Comparison of ENCODE assay signal across 17 cellular contexts in the genomic region with DNA sequence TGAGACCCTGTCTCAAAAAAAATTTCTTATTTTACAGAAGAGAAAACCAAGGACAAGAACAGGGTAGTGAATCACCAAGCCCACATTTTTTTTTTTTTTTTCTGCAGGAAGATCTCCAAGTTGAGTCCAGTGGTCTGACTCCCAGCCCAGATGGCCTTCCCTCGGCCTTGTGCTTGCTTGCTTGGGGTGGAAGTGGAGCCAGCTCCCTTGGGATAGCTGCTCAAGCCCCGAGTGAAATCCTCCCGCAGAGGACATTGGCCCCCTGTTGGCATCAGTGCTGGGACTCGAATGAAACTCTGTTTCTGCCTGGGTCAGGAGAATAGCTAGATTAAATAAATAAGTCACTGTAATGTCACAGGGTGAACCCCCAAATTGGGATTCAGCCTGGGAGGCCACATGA. TPM values are rescaled to one million over a fixed set of nuclear protein-coding genes. Genes with fewer than 3 reads are reported as not detected.
DNase-seq lines count a peak whose midpoint lies in the region; ATAC-seq and TF ChIP-seq lines count a peak whose summit lies in the region.
"Had no signal": no experiment of that assay in that cellular context is flagged by ENCODE, and none has a peak within 500 bp of the region (broad histone marks: within the 10 kb centered on the region; RNA-seq: fewer than 3 reads in every experiment).

No MANE protein-coding gene starts in this region.

- H3K36me3 ChIP-seq in ovary = no peaks in the 10 kb centered on the region

- intact Hi-C loops in natural killer cell (cut with micrococcal nuclease) = loop anchor here (10.0 kb wide), 1 partner anchor 146 kb away; no protein-coding TSS in a partner anchor
- intact Hi-C loops in ovary (cut with DNase I) = loop anchor here in 2 of 4 donors (2.0 to 5.0 kb wide), 2 partner anchors 40 to 44 kb away; no protein-coding TSS in a partner anchor

- no peaks in the 10 kb centered on the region for H3K27me3 ChIP-seq in ovary
- H3K27me3 ChIP-seq: BLaER1 treated with 17β-estradiol and CSF1 and Interleukin-3, amounts not matched to agents 10 nM and 100 nM had no signal

- peaks cover 9% of the 10 kb centered on the region for H3K4me1 ChIP-seq in ovary (ENCODE audit: insufficient read depth)

- H3K9me3 ChIP-seq in ovary = no peaks in the 10 kb centered on the region
- H3K9me3 ChIP-seq: BLaER1 treated with 17β-estradiol and CSF1 and Interleukin-3, amounts not matched to agents 10 nM and 100 nM had no signal

- H3K27ac ChIP-seq in ovary = peak overlapping the region in 1 of 2 donors; percentile 31
- H3K27ac ChIP-seq: BLaER1 treated with 17β-estradiol and CSF1 and Interleukin-3, amounts not matched to agents 10 nM and 100 nM had no signal

- H3K9me3 Mint-ChIP-seq in natural killer cell treated with Interleukin-12 subunit alpha and Interleukin-12 subunit beta and Interleukin-15 and Interleukin-18, amount 100 ng/mL, for 72 hours = no peaks in the 10 kb centered on the region
- H3K9me3 Mint-ChIP-seq in natural killer cell = no peaks in the 10 kb centered on the region
- peaks cover 0 to under 1% of the 10 kb centered on the region in 2 donors for H3K9me3 Mint-ChIP-seq in stimulated activated naive B cell treated with anti-CD40 and anti-IgM and Interleukin-4, amounts not matched to agents 10 μg/mL and 1 μg/mL and 100 μg/mL, for 72 hours
- H3K9me3 Mint-ChIP-seq: CD8-positive, alpha-beta T cell; GM23338 had no signal

- 1 to 17% (median 8%) methylated on average over 4 of the region's 4 CpGs for WGBS in ovary, 3 donors

- H3K36me3 Mint-ChIP-seq in natural killer cell treated with Interleukin-12 subunit alpha and Interleukin-12 subunit beta and Interleukin-15 and Interleukin-18, amount 100 ng/mL, for 72 hours = no peaks in the 10 kb centered on the region
- H3K36me3 Mint-ChIP-seq in natural killer cell = no peaks in the 10 kb centered on the region
- peaks cover 4 to 6% of the 10 kb centered on the region in 2 donors for H3K36me3 Mint-ChIP-seq in stimulated activated naive B cell treated with anti-CD40 and anti-IgM and Interleukin-4, amounts not matched to agents 10 μg/mL and 1 μg/mL and 100 μg/mL, for 72 hours
- H3K36me3 Mint-ChIP-seq: CD8-positive, alpha-beta T cell had no signal

- TF ChIP-seq CTCF in natural killer cell (IDR thresholded peaks at IDR 0.05) (no peak), ovary (IDR thresholded peaks at IDR 0.05) (no peak)

- no peak overlapping the region for H3K27ac Mint-ChIP-seq in natural killer cell treated with Interleukin-12 subunit alpha and Interleukin-12 subunit beta and Interleukin-15 and Interleukin-18, amount 100 ng/mL, for 72 hours
- H3K27ac Mint-ChIP-seq in natural killer cell = no peak overlapping the region
- H3K27ac Mint-ChIP-seq in stimulated activated naive B cell treated with anti-CD40 and anti-IgM and Interleukin-4, amounts not matched to agents 10 μg/mL and 1 μg/mL and 100 μg/mL, for 72 hours = peak overlapping the region; percentile 25
- H3K27ac Mint-ChIP-seq: B cell; CD8-positive, alpha-beta T cell; GM23338 had no signal

- H3K27me3 Mint-ChIP-seq in natural killer cell treated with Interleukin-12 subunit alpha and Interleukin-12 subunit beta and Interleukin-15 and Interleukin-18, amount 100 ng/mL, for 72 hours = peaks cover 8 to 12% of the 10 kb centered on the region in 2 donors
- H3K27me3 Mint-ChIP-seq in natural killer cell (ENCODE audit: low read depth in 2 of 2) = peaks cover 12 to 14% of the 10 kb centered on the region in 2 donors
- H3K27me3 Mint-ChIP-seq in stimulated activated naive B cell treated with anti-CD40 and anti-IgM and Interleukin-4, amounts not matched to agents 10 μg/mL and 1 μg/mL and 100 μg/mL, for 72 hours = peaks cover 20 to 32% of the 10 kb centered on the region in 2 donors

- no peak for TF ChIP-seq POLR2A in ovary (IDR thresholded peaks at IDR 0.05)

- ATAC-seq in natural killer cell treated with Interleukin-12 subunit alpha and Interleukin-12 subunit beta and Interleukin-15 and Interleukin-18, amount 100 ng/mL, for 72 hours = no peak
- ATAC-seq in natural killer cell = no peak
- no peak for ATAC-seq in stimulated activated naive B cell treated with anti-CD40 and anti-IgM and Interleukin-4, amounts not matched to agents 10 μg/mL and 1 μg/mL and 100 μg/mL, for 72 hours (replicated peaks)
- ATAC-seq: CD8-positive, alpha-beta T cell had no signal

- TF ChIP-seq EP300 in ovary (IDR thresholded peaks at IDR 0.05) = no peak

- peak; percentile 44 for DNase-seq in natural killer cell treated with Interleukin-12 subunit alpha and Interleukin-12 subunit beta and Interleukin-15 and Interleukin-18, amount 100 ng/mL, for 72 hours (ENCODE audit: low spot score)
- DNase-seq in natural killer cell (no peak), ovary (peak in 4 of 5 donors; percentile 54 to 70 (median 66)), AG08396 (ENCODE audit: low spot score) (no peak), LoVo (ENCODE audit: low spot score) (no peak), DMS53 treated with DMSO at 0.1 percent for 48 hours (lab: John Stamatoyannopoulos, UW; ENCODE audit: unreplicated experiment) (no peak)
- no peak for DNase-seq in stimulated activated naive B cell treated with anti-CD40 and anti-IgM and Interleukin-4, amounts not matched to agents 10 μg/mL and 1 μg/mL and 100 μg/mL, for 72 hours
- DNase-seq: 8988T, DMS 273 treated with DMSO at 0.1 percent for 48 hours, DMS53, HCEC 1CT had no signal

- no peak overlapping the region for H3K4me3 ChIP-seq in ovary
- H3K4me3 ChIP-seq: BLaER1 treated with 17β-estradiol and CSF1 and Interleukin-3, amounts not matched to agents 10 nM and 100 nM had no signal

- H3K4me3 Mint-ChIP-seq in natural killer cell treated with Interleukin-12 subunit alpha and Interleukin-12 subunit beta and Interleukin-15 and Interleukin-18, amount 100 ng/mL, for 72 hours = no peak overlapping the region
- H3K4me3 Mint-ChIP-seq in natural killer cell = no peak overlapping the region
- H3K4me3 Mint-ChIP-seq in stimulated activated naive B cell treated with anti-CD40 and anti-IgM and Interleukin-4, amounts not matched to agents 10 μg/mL and 1 μg/mL and 100 μg/mL, for 72 hours = no peak overlapping the region
- H3K4me3 Mint-ChIP-seq: B cell; CD8-positive, alpha-beta T cell; GM23338 had no signal

- peaks cover 3 to 18% of the 10 kb centered on the region in 2 donors for H3K4me1 Mint-ChIP-seq in natural killer cell treated with Interleukin-12 subunit alpha and Interleukin-12 subunit beta and Interleukin-15 and Interleukin-18, amount 100 ng/mL, for 72 hours (ENCODE audit: low read depth in 2 of 2)
- peaks cover 11 to 14% of the 10 kb centered on the region in 2 donors for H3K4me1 Mint-ChIP-seq in natural killer cell
- peaks cover 12 to 24% of the 10 kb centered on the region in 2 donors for H3K4me1 Mint-ChIP-seq in stimulated activated naive B cell treated with anti-CD40 and anti-IgM and Interleukin-4, amounts not matched to agents 10 μg/mL and 1 μg/mL and 100 μg/mL, for 72 hours
- H3K4me1 Mint-ChIP-seq: GM23338 had no signal

RNA-seq across cellular contexts. Expression of a gene that starts 9.4 kb away (rescaled TPM):
- 100 to 1,000 TPM; 109 to 187 TPM for total RNA-seq in natural killer cell treated with Interleukin-12 subunit alpha and Interleukin-12 subunit beta and Interleukin-15 and Interleukin-18, amount 100 ng/mL, for 72 hours
- total RNA-seq in natural killer cell (10 to 100 TPM; 34.2 to 57.4 (median 40.9) TPM), ovary (10 to 100 TPM; 18.7 to 47.7 (median 38.5) TPM)
- 10 to 100 TPM; 19.0 to 27.3 TPM for polyA plus RNA-seq in ovary

RNA-seq across cellular contexts. Expression of a gene that starts 9.7 kb away (rescaled TPM):
- 10 to 100 TPM; 12.1 to 12.4 TPM for total RNA-seq in natural killer cell treated with Interleukin-12 subunit alpha and Interleukin-12 subunit beta and Interleukin-15 and Interleukin-18, amount 100 ng/mL, for 72 hours
- total RNA-seq in natural killer cell = 10 to 100 TPM; 11.7 to 15.4 (median 14.2) TPM
- 10 to 100 TPM in 5 of 7 donors, 1 to 10 TPM in 2; 4.3 to 23.5 (median 16.0) TPM for total RNA-seq in ovary
- polyA plus RNA-seq in ovary = 10 to 100 TPM; 17.3 to 20.1 TPM

RNA-seq across cellular contexts. Expression of a gene that starts 22.3 kb away (rescaled TPM):
- total RNA-seq in natural killer cell treated with Interleukin-12 subunit alpha and Interleukin-12 subunit beta and Interleukin-15 and Interleukin-18, amount 100 ng/mL, for 72 hours = not detected
- total RNA-seq in natural killer cell (under 1 TPM in 2 of 3 donors, not detected in 1; 0.40 to 0.75 TPM), ovary (100 to 1,000 TPM in 1 of 7 donors, 10 to 100 TPM in 6; 44.0 to 117 (median 77.6) TPM)
- 100 to 1,000 TPM in 1 of 2 donors, 10 to 100 TPM in 1; 43.3 to 113 TPM for polyA plus RNA-seq in ovary
- total RNA-seq: A673; B cell; CD8-positive, alpha-beta T cell; GM23338 had no signal
- polyA plus RNA-seq: AG04450, GM23338 had no signal

RNA-seq across cellular contexts. Expression of a gene that starts 42.0 kb away (rescaled TPM):
- total RNA-seq in natural killer cell treated with Interleukin-12 subunit alpha and Interleukin-12 subunit beta and Interleukin-15 and Interleukin-18, amount 100 ng/mL, for 72 hours = 10 to 100 TPM in 1 of 2 donors, 1 to 10 TPM in 1; 2.4 to 15.1 TPM
- 1 to 10 TPM; 3.0 to 3.8 (median 3.4) TPM for total RNA-seq in natural killer cell
- total RNA-seq in ovary = 1 to 10 TPM in 4 of 7 donors, under 1 TPM in 2, not detected in 1; 0.24 to 4.3 (median 1.3) TPM
- polyA plus RNA-seq in ovary = under 1 TPM; 0.35 to 0.43 TPM

Comparison
In these comparisons a context has a peak if more than half of its experiments do, and no peak if none do; other contexts are left out.
1. DNase-seq: peak in natural killer cell treated with Interleukin-12 subunit alpha and Interleukin-12 subunit beta and Interleukin-15 and Interleukin-18, amount 100 ng/mL, for 72 hours (single experiment) and ovary (4 of 5); none in natural killer cell (single experiment), stimulated activated naive B cell treated with anti-CD40 and anti-IgM and Interleukin-4, amounts not matched to agents 10 μg/mL and 1 μg/mL and 100 μg/mL, for 72 hours (single experiment), AG08396 (single experiment), LoVo (single experiment) and DMS53 treated with DMSO at 0.1 percent for 48 hours (single experiment).
2. RNA of a gene that starts 22.3 kb away (total RNA-seq): 44.0 to 117 TPM in ovary; 0.40 to 0.75 TPM in natural killer cell and not detected in natural killer cell treated with Interleukin-12 subunit alpha and Interleukin-12 subunit beta and Interleukin-15 and Interleukin-18, amount 100 ng/mL, for 72 hours; every median in the first group is over 10 times any median in the second.